Comparison of ENCODE assay signal across 23 cellular contexts in the genomic region with DNA sequence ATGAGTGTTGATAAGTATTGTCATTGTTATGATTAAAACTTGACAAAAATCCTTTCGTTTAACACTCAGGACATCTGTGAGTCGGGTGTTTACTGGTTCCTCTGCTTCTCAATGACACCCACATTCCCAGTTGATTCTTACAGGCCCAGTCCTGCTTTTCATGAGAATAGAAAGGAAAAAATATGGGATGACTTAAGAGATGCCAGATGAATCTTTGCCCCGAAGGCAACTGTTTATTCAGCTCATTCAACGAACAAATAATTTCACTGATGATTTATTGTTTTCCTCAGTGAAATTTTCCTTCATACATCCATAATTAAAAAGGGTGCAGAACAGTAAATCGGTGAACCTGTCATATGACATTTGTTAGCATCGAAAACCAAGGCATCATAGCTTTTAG.
DNase-seq lines count a peak whose midpoint lies in the region; ATAC-seq, FAIRE-seq and TF ChIP-seq lines count a peak whose summit lies in the region.
"Had no signal": no experiment of that assay in that cellular context is flagged by ENCODE, and none has a peak within 500 bp of the region (broad histone marks: within the 10 kb centered on the region; RNA-seq: fewer than 3 reads in every experiment).

No MANE protein-coding gene starts in this region.

- H3K18ac ChIP-seq in mesenchymal stem cell (ENCODE audit: low read depth in 1 of 2, low read length in 2 of 2), result no peak overlapping the region

- no peaks in the 10 kb centered on the region for H3K4me1 ChIP-seq in endodermal cell (ENCODE audit: control insufficient read depth, insufficient read depth, low read length)
- H3K4me1 ChIP-seq in mesenchymal stem cell (ENCODE audit: control insufficient read depth, insufficient read depth, low read depth, low read length), result no peaks in the 10 kb centered on the region
- H3K4me1 ChIP-seq: Peyer's patch, SJSA1 had no signal

- no peak overlapping the region for H3K27ac ChIP-seq in endodermal cell (ENCODE audit: low read depth, low read length)
- no peak overlapping the region for H3K27ac ChIP-seq in brain microvascular endothelial cell
- no peak overlapping the region for H3K27ac ChIP-seq in mesenchymal stem cell (ENCODE audit: low read length, poor library complexity, severe bottlenecking)
- H3K27ac ChIP-seq: Peyer's patch, SJSA1 had no signal

- H3K4me3 Mint-ChIP-seq in endodermal cell, result no peak overlapping the region
- no peak overlapping the region for H3K4me3 Mint-ChIP-seq in mesothelial cell of epicardium
- H3K4me3 Mint-ChIP-seq: CD4-positive, CD25-positive, alpha-beta regulatory T cell had no signal

- no peak overlapping the region for H2AK5ac ChIP-seq in mesenchymal stem cell (ENCODE audit: low read length, severe bottlenecking)

- H2BK120ac ChIP-seq in mesenchymal stem cell (ENCODE audit: low read depth, low read length), result no peak overlapping the region

- TF ChIP-seq CTCF in endodermal cell (conservative IDR thresholded peaks at IDR 0.05), result no peak
- no peak for TF ChIP-seq CTCF in mesothelial cell of epicardium (IDR thresholded peaks at IDR 0.05; ENCODE audit: unreplicated experiment)
- TF ChIP-seq CTCF in brain microvascular endothelial cell (IDR thresholded peaks at IDR 0.05; ENCODE audit: low read depth, low read length, missing control alignments), result no peak

- no peaks in the 10 kb centered on the region for H3K9me3 Mint-ChIP-seq in endodermal cell
- H3K9me3 Mint-ChIP-seq in mesothelial cell of epicardium, result no peaks in the 10 kb centered on the region

- H3K36me3 Mint-ChIP-seq in endodermal cell (ENCODE audit: low read depth) (no peaks in the 10 kb centered on the region), mesothelial cell of epicardium (no peaks in the 10 kb centered on the region)
- H3K36me3 Mint-ChIP-seq: CD4-positive, CD25-positive, alpha-beta regulatory T cell had no signal

- in situ Hi-C loops in brain microvascular endothelial cell (cut with HindIII; ENCODE audit: low pct_ligation_motif_present, low sequenced_read_pairs), result no loop called here

- no peak overlapping the region for H3K9ac ChIP-seq in endodermal cell (ENCODE audit: extremely low read depth, low read length, poor library complexity, severe bottlenecking)
- H3K9ac ChIP-seq in mesenchymal stem cell (ENCODE audit: low read length), result no peak overlapping the region

- H3K9me3 ChIP-seq in endodermal cell (ENCODE audit: control insufficient read depth, low read length), result no peaks in the 10 kb centered on the region
- no peaks in the 10 kb centered on the region for H3K9me3 ChIP-seq in mesenchymal stem cell (ENCODE audit: control insufficient read depth, low read length)
- H3K9me3 ChIP-seq: Peyer's patch, SJSA1 had no signal

- ATAC-seq in left cardiac atrium, result no peak
- ATAC-seq: GM12878, Right ventricle myocardium inferior had no signal

- H3K27me3 ChIP-seq in endodermal cell (ENCODE audit: control insufficient read depth, insufficient read depth, low read length, poor library complexity, severe bottlenecking), result no peaks in the 10 kb centered on the region
- H3K27me3 ChIP-seq in brain microvascular endothelial cell (replicated peaks), result no peaks in the 10 kb centered on the region
- no peaks in the 10 kb centered on the region for H3K27me3 ChIP-seq in mesenchymal stem cell (ENCODE audit: control insufficient read depth in 1 of 2, insufficient read depth in 1 of 2, low read length in 2 of 2)
- H3K27me3 ChIP-seq: Peyer's patch, SJSA1 had no signal

- no peak overlapping the region for H2BK15ac ChIP-seq in mesenchymal stem cell (ENCODE audit: low read depth, poor library complexity, severe bottlenecking)

- H3K4me2 ChIP-seq in mesenchymal stem cell (ENCODE audit: low read length, poor library complexity, severe bottlenecking), result no peak overlapping the region

- no peak overlapping the region for H2AFZ ChIP-seq in mesenchymal stem cell (ENCODE audit: low read depth, low read length)

- H3K27me3 Mint-ChIP-seq in endodermal cell (ENCODE audit: insufficient read depth) (no peaks in the 10 kb centered on the region), mesothelial cell of epicardium (ENCODE audit: low read depth) (no peaks in the 10 kb centered on the region)
- H3K27me3 Mint-ChIP-seq: CD4-positive, CD25-positive, alpha-beta regulatory T cell had no signal

- DNase-seq in AG20443 (ENCODE audit: low spot score), result peak; percentile 33
- peak; percentile 48 for DNase-seq in HTR-8/SVneo (ENCODE audit: insufficient read length, low spot score)
- DNase-seq in endodermal cell, result peak; percentile 18
- no peak for DNase-seq in mesothelial cell of epicardium (ENCODE audit: low spot score in 2 of 2, unreplicated experiment in 2 of 2)
- no peak for DNase-seq in brain microvascular endothelial cell
- no peak for DNase-seq in mesenchymal stem cell
- DNase-seq in left cardiac atrium, result no peak
- DNase-seq: CD4-positive, CD25-positive, alpha-beta regulatory T cell; DMS79; Karpas-422; MV-4-11; NCI-H1105 treated with DMSO at 0.1 percent for 48 hours; NCI-H2029 treated with DMSO at 0.1 percent for 48 hours; NCI-H2171; NCI-H345; NCI-H524; NCI-H82; Peyer's patch had no signal

- H3K4ac ChIP-seq in mesenchymal stem cell (ENCODE audit: low read depth in 1 of 2, low read length in 2 of 2), result no peak overlapping the region

- no peak overlapping the region for H4K91ac ChIP-seq in mesenchymal stem cell (ENCODE audit: low read length)

- no peak overlapping the region for H3K14ac ChIP-seq in mesenchymal stem cell (ENCODE audit: low read length in 2 of 2)

- 86 to 98% methylated on average over 4 to 6 of the region's 6 CpGs for WGBS in endodermal cell (ENCODE audit: insufficient coverage in 1 of 2, insufficient read length in 1 of 2), 2 experiments
- WGBS in mesenchymal stem cell, result 97% methylated on average over 4 of the region's 6 CpGs

- no peak overlapping the region for H3K4me3 ChIP-seq in endodermal cell (ENCODE audit: low read length)
- H3K4me3 ChIP-seq in brain microvascular endothelial cell (ENCODE audit: low read depth, low read length), result no peak overlapping the region
- H3K4me3 ChIP-seq in mesenchymal stem cell (ENCODE audit: insufficient read depth in 1 of 2, low read depth in 1 of 2, low read length in 2 of 2), result no peak overlapping the region
- H3K4me3 ChIP-seq: GM12878, Peyer's patch, SJSA1 had no signal

- H3K36me3 ChIP-seq in endodermal cell (ENCODE audit: control insufficient read depth, insufficient read depth, low read length) (no peaks in the 10 kb centered on the region), brain microvascular endothelial cell (replicated peaks) (no peaks in the 10 kb centered on the region), mesenchymal stem cell (ENCODE audit: control insufficient read depth in 1 of 2, insufficient read depth in 2 of 2, low read depth in 1 of 2, low read length in 2 of 2) (no peaks in the 10 kb centered on the region)
- H3K36me3 ChIP-seq: Peyer's patch, SJSA1 had no signal

- H3K79me1 ChIP-seq in mesenchymal stem cell (replicated peaks; ENCODE audit: low read length, poor library complexity, severe bottlenecking), result peaks cover 16% of the 10 kb centered on the region

- H4K8ac ChIP-seq in mesenchymal stem cell (ENCODE audit: low read length), result no peak overlapping the region

- no peak overlapping the region for H3K27ac Mint-ChIP-seq in endodermal cell
- H3K27ac Mint-ChIP-seq in mesothelial cell of epicardium, result peak overlapping the region; percentile 40
- H3K27ac Mint-ChIP-seq: CD4-positive, CD25-positive, alpha-beta regulatory T cell had no signal

- intact Hi-C loops in left cardiac atrium (cut with DNase I), result no loop called here

- H3K4me1 Mint-ChIP-seq in endodermal cell (peaks cover 19% of the 10 kb centered on the region), mesothelial cell of epicardium (peaks cover 25% of the 10 kb centered on the region)
- H3K4me1 Mint-ChIP-seq: CD4-positive, CD25-positive, alpha-beta regulatory T cell had no signal

- H3K23ac ChIP-seq in mesenchymal stem cell (ENCODE audit: low read length in 2 of 2), result no peak overlapping the region

- FAIRE-seq in HTR-8/SVneo (lab: Jason Lieb, UNC), result peak; percentile 38
- FAIRE-seq: A204.1, GM12878, H54 had no signal

- no peak overlapping the region for H2BK5ac ChIP-seq in mesenchymal stem cell (ENCODE audit: low read depth, low read length, poor library complexity, severe bottlenecking)

- no peak overlapping the region for H2BK12ac ChIP-seq in mesenchymal stem cell (ENCODE audit: low read length in 2 of 2)

Comparison
In these comparisons a context has a peak if more than half of its experiments do, and no peak if none do; other contexts are left out.
1. DNase-seq: peak in AG20443 (single experiment), HTR-8/SVneo (single experiment) and endodermal cell (single experiment); none in mesothelial cell of epicardium (0 of 2), brain microvascular endothelial cell (single experiment), mesenchymal stem cell (single experiment) and left cardiac atrium (single experiment).